In genomic region chr20:25498280-25498606, GRCh38 we compare ENCODE assay signal across 20 cellular contexts.
DNase-seq lines count a peak whose midpoint lies in the region; ATAC-seq, FAIRE-seq and TF ChIP-seq lines count a peak whose summit lies in the region.
"Had no signal": no experiment of that assay in that cellular context is flagged by ENCODE, and none has a peak within 500 bp of the region (broad histone marks: within the 10 kb centered on the region; RNA-seq: fewer than 3 reads in every experiment).

No MANE protein-coding gene starts in this region.

- H4K8ac ChIP-seq in neuronal stem cell (ENCODE audit: low read depth, low read length) = no peak overlapping the region

- H2AK5ac ChIP-seq in neuronal stem cell (ENCODE audit: low read depth, low read length) = no peak overlapping the region

- no peak for FAIRE-seq in HepG2 (lab: Jason Lieb, UNC)
- FAIRE-seq: G401.6, GM12891 had no signal

- TF ChIP-seq RAD21 in HepG2 (CRISPR knock-in tag; IDR thresholded peaks at IDR 0.05) = no peak

- intact Hi-C loops in HepG2 (cut with micrococcal nuclease; ENCODE audit: unreplicated experiment) = no loop called here
- intact Hi-C loops in right lobe of liver (cut with DNase I) = loop anchor here in 1 of 2 donors (10.0 kb wide), 2 partner anchors 73 to 77 kb away; no protein-coding TSS in a partner anchor
- intact Hi-C loops in esophagus muscularis mucosa (cut with DNase I) = no loop called here

- no peak overlapping the region for H2BK120ac ChIP-seq in neuronal stem cell (ENCODE audit: low read depth, low read length)

- no peak for TF ChIP-seq CTCF in HepG2 (CRISPR knock-in tag; IDR thresholded peaks at IDR 0.05)
- TF ChIP-seq CTCF in right lobe of liver (IDR thresholded peaks at IDR 0.05) = no peak
- TF ChIP-seq CTCF in VCaP (conservative IDR thresholded peaks at IDR 0.05) = no peak
- no peak for TF ChIP-seq CTCF in esophagus muscularis mucosa (IDR thresholded peaks at IDR 0.05)

- in situ Hi-C loops in HepG2 (cut with HindIII; ENCODE audit: extremely low pct_ligation_motif_present, low pct_unique_long_range_greater_than_20kb) = no loop called here

- H2BK5ac ChIP-seq in neuronal stem cell (ENCODE audit: low read length) = no peak overlapping the region

- WGBS in HepG2 (ENCODE audit: low lambda C conversion rate) = 90% methylated on average over 6 of the region's 6 CpGs
- 83% methylated on average over 1 of the region's 6 CpGs for WGBS in right lobe of liver (ENCODE audit: insufficient coverage, low coverage, low lambda C conversion rate, missing lambda C conversion rate)
- WGBS in neuronal stem cell (ENCODE audit: extremely low coverage in 2 of 2, insufficient read length in 2 of 2, insufficient replicate concordance in 1 of 2), 2 donors = no CpG with 5 or more reads among the region's 6 CpGs
- 100% methylated on average over 2 of the region's 6 CpGs for WGBS in esophagus muscularis mucosa

- H3K9me3 ChIP-seq in HepG2 (ENCODE audit: low read length) = no peaks in the 10 kb centered on the region
- no peaks in the 10 kb centered on the region for H3K9me3 ChIP-seq in right lobe of liver
- H3K9me3 ChIP-seq in neuronal stem cell (replicated peaks in 1 of 2; ENCODE audit: control insufficient read depth in 2 of 2, insufficient read depth in 1 of 2, low read depth in 1 of 2, low read length in 2 of 2) = peaks cover 0 to 4% of the 10 kb centered on the region in 2 donors
- no peaks in the 10 kb centered on the region for H3K9me3 ChIP-seq in esophagus muscularis mucosa

- POLR2A ChIA-PET in HepG2 (lab: Yijun Ruan, JAX) = interaction anchor here (1.5 kb wide), 1 partner anchor 9 kb away, joined by 3 read pairs; no protein-coding TSS in a partner anchor

- H4K20me1 ChIP-seq in HepG2 (ENCODE audit: insufficient read depth, low read length) = no peaks in the 10 kb centered on the region

- TF ChIP-seq POLR2A in HepG2 (IDR thresholded peaks at IDR 0.05; ENCODE audit: insufficient read depth in 1 of 2, low read depth in 2 of 2, low read length in 2 of 2) (no peak), right lobe of liver (IDR thresholded peaks at IDR 0.05) (no peak), esophagus muscularis mucosa (IDR thresholded peaks at IDR 0.05; ENCODE audit: low read depth) (no peak)

- H3K79me2 ChIP-seq in HepG2 (ENCODE audit: insufficient read depth, low read length) = no peaks in the 10 kb centered on the region

- BruUV-seq in HepG2 (replicated peaks; lab: Mats Ljungman, UMichigan) = no TSS peak

- no peaks in the 10 kb centered on the region for H3K27me3 ChIP-seq in HepG2 (ENCODE audit: control insufficient read depth in 1 of 2, insufficient read depth in 2 of 2, low read length in 2 of 2)
- no peaks in the 10 kb centered on the region for H3K27me3 ChIP-seq in right lobe of liver
- no peaks in the 10 kb centered on the region for H3K27me3 ChIP-seq in neuronal stem cell (ENCODE audit: control insufficient read depth in 3 of 3, insufficient read depth in 3 of 3, low read depth in 1 of 3, low read length in 3 of 3)
- no peaks in the 10 kb centered on the region for H3K27me3 ChIP-seq in esophagus muscularis mucosa

- CTCF ChIA-PET in HepG2 (lab: Yijun Ruan, JAX; ENCODE audit: low intra/inter-chr PET ratio, low total read pairs) = no interaction called here

- H2BK12ac ChIP-seq in neuronal stem cell (ENCODE audit: low read length) = no peak overlapping the region

- H3K4me1 ChIP-seq in HepG2 (ENCODE audit: insufficient read depth, low read length) (no peaks in the 10 kb centered on the region), right lobe of liver (peaks cover 0 to 7% (median 0%) of the 10 kb centered on the region in 4 donors), neuronal stem cell (ENCODE audit: control insufficient read depth in 2 of 2, insufficient read depth in 1 of 2, low read depth in 1 of 2, low read length in 2 of 2) (no peaks in the 10 kb centered on the region), esophagus muscularis mucosa (no peaks in the 10 kb centered on the region)

- TF ChIP-seq EP300 in HepG2 (IDR thresholded peaks at IDR 0.05; ENCODE audit: low read depth in 2 of 2, low read length in 2 of 2) (no peak), HepG2 (CRISPR knock-in tag; IDR thresholded peaks at IDR 0.05; ENCODE audit: borderline replicate concordance) (no peak), esophagus muscularis mucosa (IDR thresholded peaks at IDR 0.05) (no peak)

- H2BK15ac ChIP-seq in neuronal stem cell (ENCODE audit: low read length) = no peak overlapping the region

- DNase-seq in HepG2 (ENCODE audit: low spot score) (no peak), right lobe of liver (no peak), neuronal stem cell (ENCODE audit: low spot score) (no peak), esophagus muscularis mucosa (ENCODE audit: extremely low spot score) (no peak)
- DNase-seq in activated CD4-positive, alpha-beta T cell treated with anti-CD3 and anti-CD28 coated beads, Interleukin-2, amount 50 U/mL, for 1 hour = no peak
- DNase-seq in stimulated activated CD4-positive, alpha-beta T cell treated with anti-CD3 and anti-CD28 coated beads, Interleukin-4, amount 100 ng/mL, for 4 hours = no peak
- DNase-seq: 8988T; AML-193; C1 segment of cervical spinal cord; Calu3; CD4-positive, alpha-beta T cell; DMS 273 treated with DMSO at 0.1 percent for 48 hours; DMS79; EL; GOT3; HCEC 1CT; KG1 had no signal

- H3K9ac ChIP-seq in HepG2 (ENCODE audit: insufficient read depth, low read depth, low read length) (no peak overlapping the region), neuronal stem cell (ENCODE audit: low read depth, low read length, poor library complexity) (no peak overlapping the region)

- no peak overlapping the region for H3K4ac ChIP-seq in neuronal stem cell (ENCODE audit: low read length)

- H4K91ac ChIP-seq in neuronal stem cell (ENCODE audit: low read depth, low read length, poor library complexity) = no peak overlapping the region

- no peaks in the 10 kb centered on the region for H3K79me1 ChIP-seq in neuronal stem cell (ENCODE audit: low read depth, low read length)

- H3K4me3 ChIP-seq in HepG2 (replicated peaks in 1 of 3; ENCODE audit: insufficient read depth in 1 of 3, low read depth in 2 of 3, low read length in 3 of 3) (no peak overlapping the region), right lobe of liver (no peak overlapping the region), neuronal stem cell (ENCODE audit: low read length in 2 of 2) (no peak overlapping the region), esophagus muscularis mucosa (no peak overlapping the region)

- ATAC-seq in HepG2 (no peak), right lobe of liver (no peak)

- H3K4me2 ChIP-seq in HepG2 (ENCODE audit: low read depth, low read length) (no peak overlapping the region), neuronal stem cell (ENCODE audit: insufficient read depth, low read length, poor library complexity, severe bottlenecking) (no peak overlapping the region)

- H3K18ac ChIP-seq in neuronal stem cell (ENCODE audit: low read length) = peak overlapping the region; percentile 74

- H3K36me3 ChIP-seq in HepG2 (replicated peaks in 1 of 2; ENCODE audit: control insufficient read depth in 1 of 2, insufficient read depth in 2 of 2, low read length in 2 of 2) = peaks cover 17 to 33% of the 10 kb centered on the region in 2 experiments
- no peaks in the 10 kb centered on the region for H3K36me3 ChIP-seq in right lobe of liver
- H3K36me3 ChIP-seq in neuronal stem cell (replicated peaks in 1 of 2; ENCODE audit: control insufficient read depth in 2 of 2, insufficient read depth in 2 of 2, low read length in 2 of 2) = peaks cover 14 to 82% of the 10 kb centered on the region in 2 donors
- peaks cover 0 to 30% (median 16%) of the 10 kb centered on the region in 4 donors for H3K36me3 ChIP-seq in esophagus muscularis mucosa

- H3K27ac ChIP-seq in HepG2 (ENCODE audit: extremely low read length, insufficient read depth, low read length) = no peak overlapping the region
- H3K27ac ChIP-seq in right lobe of liver = no peak overlapping the region
- peak overlapping the region; percentile 70 for H3K27ac ChIP-seq in VCaP
- H3K27ac ChIP-seq in neuronal stem cell (replicated peaks; ENCODE audit: low read length) = no peak overlapping the region
- H3K27ac ChIP-seq in esophagus muscularis mucosa (replicated peaks in 1 of 4) = no peak overlapping the region

- no peak overlapping the region for H2AFZ ChIP-seq in HepG2 (ENCODE audit: low read length)
- H2AFZ ChIP-seq in neuronal stem cell (ENCODE audit: low read length) = no peak overlapping the region

- peak overlapping the region; percentile 2 for H3K23ac ChIP-seq in neuronal stem cell (ENCODE audit: low read depth, low read length, poor library complexity)

- H3K14ac ChIP-seq in neuronal stem cell (ENCODE audit: low read length) = no peak overlapping the region

TF ChIP-seq in HepG2, 621 proteins besides CTCF, POLR2A, EP300 and RAD21 (continues in another document):
- TF ChIP-seq ZNF3 (CRISPR knock-in tag; IDR thresholded peaks at IDR 0.05) (no peak), SRY (CRISPR knock-in tag; IDR thresholded peaks at IDR 0.05) (no peak), SAFB2 (CRISPR knock-in tag; IDR thresholded peaks at IDR 0.05; ENCODE audit: borderline replicate concordance, low read depth) (no peak), MXD3 (CRISPR knock-in tag; IDR thresholded peaks at IDR 0.05) (no peak), ZNF232 (CRISPR knock-in tag; IDR thresholded peaks at IDR 0.05; ENCODE audit: borderline replicate concordance) (no peak), EHMT2 (IDR thresholded peaks at IDR 0.05; ENCODE audit: borderline replicate concordance, low read depth, low read length) (no peak)
- TF ChIP-seq, protein P1, sequence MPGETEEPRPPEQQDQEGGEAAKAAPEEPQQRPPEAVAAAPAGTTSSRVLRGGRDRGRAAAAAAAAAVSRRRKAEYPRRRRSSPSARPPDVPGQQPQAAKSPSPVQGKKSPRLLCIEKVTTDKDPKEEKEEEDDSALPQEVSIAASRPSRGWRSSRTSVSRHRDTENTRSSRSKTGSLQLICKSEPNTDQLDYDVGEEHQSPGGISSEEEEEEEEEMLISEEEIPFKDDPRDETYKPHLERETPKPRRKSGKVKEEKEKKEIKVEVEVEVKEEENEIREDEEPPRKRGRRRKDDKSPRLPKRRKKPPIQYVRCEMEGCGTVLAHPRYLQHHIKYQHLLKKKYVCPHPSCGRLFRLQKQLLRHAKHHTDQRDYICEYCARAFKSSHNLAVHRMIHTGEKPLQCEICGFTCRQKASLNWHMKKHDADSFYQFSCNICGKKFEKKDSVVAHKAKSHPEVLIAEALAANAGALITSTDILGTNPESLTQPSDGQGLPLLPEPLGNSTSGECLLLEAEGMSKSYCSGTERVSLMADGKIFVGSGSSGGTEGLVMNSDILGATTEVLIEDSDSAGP (CRISPR knock-in tag; IDR thresholded peaks at IDR 0.05; ENCODE audit: borderline replicate concordance) = 0 out of 2 replicates have a peak, but pooled peaks have one; percentile 23
